ENCODE assay signal across 20 cellular contexts in genomic region chr5:39675676-39676075, GRCh38.
"Had no signal": no experiment of that assay in that cellular context is flagged by ENCODE, and none has a peak within 500 bp of the region (broad histone marks: within the 10 kb centered on the region; RNA-seq: fewer than 3 reads in every experiment).

No MANE protein-coding gene starts in this region.

- H3K36me3 ChIP-seq: prostate gland, right atrium auricular region, SJCRH30, upper lobe of right lung, WERI-Rb-1 had no signal

- H3K4me1 ChIP-seq: prostate gland, right atrium auricular region, SJCRH30, upper lobe of right lung had no signal

- H3K9me3 ChIP-seq: prostate gland, right atrium auricular region, SJCRH30, upper lobe of right lung had no signal

- H3K9me3 Mint-ChIP-seq: stimulated activated naive CD8-positive, alpha-beta T cell treated with anti-CD3 and anti-CD28 coated beads, Interleukin-15, amount 100 ng/mL, for 72 hours; T-helper 1 cell treated with Interleukin-12 subunit alpha and Interleukin-12 subunit beta and Interleukin-4 antibody, amounts not matched to agents 30 μg/mL and 1 μg/mL, for 36 hours had no signal

- ATAC-seq: left cardiac atrium; stimulated activated naive CD8-positive, alpha-beta T cell treated with anti-CD3 and anti-CD28 coated beads, Interleukin-15, amount 100 ng/mL, for 72 hours; upper lobe of right lung had no signal

- H3K4me3 ChIP-seq: coronary artery, hepatocyte, lung, prostate gland, right atrium auricular region, SJCRH30, skin epidermis, upper lobe of right lung had no signal

- H3K27ac ChIP-seq: coronary artery, hepatocyte, prostate gland, right atrium auricular region, SJCRH30, skin epidermis, upper lobe of right lung, WERI-Rb-1 had no signal

- H3K4me3 Mint-ChIP-seq: activated naive CD8-positive, alpha-beta T cell; stimulated activated naive CD8-positive, alpha-beta T cell treated with anti-CD3 and anti-CD28 coated beads, Interleukin-15, amount 100 ng/mL, for 72 hours; T-helper 1 cell treated with Interleukin-12 subunit alpha and Interleukin-12 subunit beta and Interleukin-4 antibody, amounts not matched to agents 30 μg/mL and 1 μg/mL, for 36 hours had no signal

- H3K27me3 ChIP-seq: hepatocyte, right atrium auricular region, upper lobe of right lung had no signal

- DNase-seq: activated CD4-positive, alpha-beta T cell treated with anti-CD3 and anti-CD28 coated beads, Interleukin-2, amount 50 U/mL, for 4 hours; amygdala; central memory CD4-positive, alpha-beta T cell; erythroblast; left cardiac atrium; midbrain; occipital lobe; SJCRH30; stimulated activated CD4-positive, alpha-beta T cell treated with anti-CD3 and anti-CD28 coated beads, Interleukin-4, amount 100 ng/mL, for 1 hour; stimulated activated naive CD8-positive, alpha-beta T cell treated with anti-CD3 and anti-CD28 coated beads, Interleukin-15, amount 100 ng/mL, for 72 hours; upper lobe of right lung; WERI-Rb-1 had no signal

- H3K36me3 Mint-ChIP-seq: activated naive CD8-positive, alpha-beta T cell had no signal

- H3K27ac Mint-ChIP-seq: activated naive CD8-positive, alpha-beta T cell; stimulated activated naive CD8-positive, alpha-beta T cell treated with anti-CD3 and anti-CD28 coated beads, Interleukin-15, amount 100 ng/mL, for 72 hours; T-helper 1 cell treated with Interleukin-12 subunit alpha and Interleukin-12 subunit beta and Interleukin-4 antibody, amounts not matched to agents 30 μg/mL and 1 μg/mL, for 36 hours had no signal

- H3K4me1 Mint-ChIP-seq: stimulated activated naive CD8-positive, alpha-beta T cell treated with anti-CD3 and anti-CD28 coated beads, Interleukin-15, amount 100 ng/mL, for 72 hours had no signal
